36 cellular contexts compared by ENCODE assay signal in genomic region chr12:47601071-47601470, GRCh38.
"Had no signal": no experiment of that assay in that cellular context is flagged by ENCODE, and none has a peak within 500 bp of the region (broad histone marks: within the 10 kb centered on the region; RNA-seq: fewer than 3 reads in every experiment).

No MANE protein-coding gene starts in this region.

- H3K9ac ChIP-seq: KMS-11 had no signal

- H3K4me3 ChIP-seq: MG63 had no signal

- H3K27me3 ChIP-seq: MG63 had no signal

- DNase-seq: Karpas-422, Kasumi-1, KBM-7, KG1, MG63, MM.1S, MV-4-11, NCI-H1048, NCI-H1092, NCI-H1092 treated with DMSO at 0.1 percent for 48 hours, NCI-H1105, NCI-H1105 treated with DMSO at 0.1 percent for 48 hours, NCI-H1417, NCI-H1417 treated with DMSO at 0.1 percent for 48 hours, NCI-H1436, NCI-H1436 treated with DMSO at 0.1 percent for 48 hours, NCI-H146, NCI-H1694, NCI-H1694 treated with DMSO at 0.1 percent for 48 hours, NCI-H187, NCI-H187 treated with DMSO at 0.1 percent for 48 hours, NCI-H1930, NCI-H2029, NCI-H2029 treated with DMSO at 0.1 percent for 48 hours, NCI-H2081, NCI-H2081 treated with DMSO at 0.1 percent for 48 hours, NCI-H2107, NCI-H2171, NCI-H2171 treated with DMSO at 0.1 percent for 48 hours, NCI-H2227 treated with DMSO at 0.1 percent for 48 hours, NCI-H226, NCI-H345, NCI-H446, NCI-H446 treated with DMSO at 0.1 percent for 48 hours, NCI-H510A had no signal

- H3K27ac ChIP-seq: KMS-11 had no signal
